1 cellular context compared by ENCODE assay signal in genomic region chr1:111192074-111192473, GRCh38.
TF ChIP-seq lines count a peak whose summit lies in the region.

No MANE protein-coding gene starts in this region.

TF ChIP-seq in GM12878, 131 proteins besides CTCF, POLR2A, EP300 and RAD21:
- TF ChIP-seq TARDBP (IDR thresholded peaks at IDR 0.05; ENCODE audit: borderline replicate concordance), result no peak
- TF ChIP-seq MYB (IDR thresholded peaks at IDR 0.05; ENCODE audit: borderline replicate concordance, low read depth, low read length), result no peak
- no peak for TF ChIP-seq RFX5 (IDR thresholded peaks at IDR 0.05; ENCODE audit: low read depth, low read length)
- TF ChIP-seq SKIL (IDR thresholded peaks at IDR 0.05; ENCODE audit: low read depth, poor library complexity, severe bottlenecking), result no peak
- TF ChIP-seq SMAD1 (IDR thresholded peaks at IDR 0.05; ENCODE audit: low read depth, partially characterized antibody), result no peak
- no peak for TF ChIP-seq NR2F1 (conservative IDR thresholded peaks at IDR 0.05)
